9 cellular contexts compared by ENCODE assay signal in the genomic region with DNA sequence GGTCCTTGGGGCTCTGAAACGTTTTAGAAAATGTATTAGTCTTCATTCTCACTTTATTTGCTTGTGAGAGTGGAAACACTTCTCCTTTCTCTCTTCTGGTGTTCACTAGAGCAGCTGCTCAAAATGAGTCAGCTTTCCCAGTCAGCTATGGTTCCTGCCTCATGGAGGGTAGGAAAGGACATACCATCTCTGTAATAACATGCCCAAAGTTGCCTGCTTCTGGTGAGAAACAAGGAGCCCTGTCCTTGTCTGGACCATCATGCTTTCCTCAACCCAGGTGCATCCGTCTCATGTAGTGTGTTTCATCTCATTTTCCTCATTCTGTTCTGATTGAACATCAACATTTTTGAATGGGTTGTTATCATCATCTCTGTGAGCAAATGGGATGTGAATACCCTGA. TPM values are rescaled to one million over a fixed set of nuclear protein-coding genes. Genes with fewer than 3 reads are reported as not detected.
DNase-seq lines count a peak whose midpoint lies in the region; ATAC-seq, FAIRE-seq and TF ChIP-seq lines count a peak whose summit lies in the region.
"Had no signal": no experiment of that assay in that cellular context is flagged by ENCODE, and none has a peak within 500 bp of the region (broad histone marks: within the 10 kb centered on the region; RNA-seq: fewer than 3 reads in every experiment).

No MANE protein-coding gene starts in this region.

- no peaks in the 10 kb centered on the region for H3K9me3 ChIP-seq in ascending aorta
- H3K9me3 ChIP-seq: prostate gland had no signal

- H3K27ac Mint-ChIP-seq in activated CD8-positive, alpha-beta memory T cell treated with anti-CD3 and anti-CD28 coated beads, Interleukin-2, amount 10 ng/mL, durations not matched to agents 7 days and 5 days = no peak overlapping the region

- H3K27ac ChIP-seq in ascending aorta = no peak overlapping the region
- H3K27ac ChIP-seq: prostate gland had no signal

- H3K36me3 ChIP-seq in ascending aorta = no peaks in the 10 kb centered on the region
- H3K36me3 ChIP-seq: prostate gland had no signal

- H3K9me3 Mint-ChIP-seq in activated CD8-positive, alpha-beta memory T cell treated with anti-CD3 and anti-CD28 coated beads, Interleukin-2, amount 10 ng/mL, durations not matched to agents 7 days and 5 days (ENCODE audit: low read depth) = peaks cover 3% of the 10 kb centered on the region

- ATAC-seq in GM21737 (IDR thresholded peaks at IDR 0.05; ENCODE audit: unreplicated experiment) = peak; percentile 64
- ATAC-seq in activated CD8-positive, alpha-beta memory T cell treated with anti-CD3 and anti-CD28 coated beads, Interleukin-2, amount 10 ng/mL, durations not matched to agents 7 days and 5 days = no peak

- no peaks in the 10 kb centered on the region for H3K36me3 Mint-ChIP-seq in activated CD8-positive, alpha-beta memory T cell treated with anti-CD3 and anti-CD28 coated beads, Interleukin-2, amount 10 ng/mL, durations not matched to agents 7 days and 5 days

- no peaks in the 10 kb centered on the region for H3K27me3 ChIP-seq in ascending aorta

- no peak overlapping the region for H3K4me3 Mint-ChIP-seq in activated CD8-positive, alpha-beta memory T cell treated with anti-CD3 and anti-CD28 coated beads, Interleukin-2, amount 10 ng/mL, durations not matched to agents 7 days and 5 days

- H3K4me3 ChIP-seq in fibroblast of pulmonary artery (replicated peaks; ENCODE audit: low read depth, low read length) (no peak overlapping the region), ascending aorta (no peak overlapping the region)
- H3K4me3 ChIP-seq: prostate gland had no signal

- CTCF ChIA-PET in activated CD8-positive, alpha-beta memory T cell treated with anti-CD3 and anti-CD28 coated beads, Interleukin-2, amount 10 ng/mL, durations not matched to agents 7 days and 5 days (lab: Charles Lee) = no interaction called here

- no peak for DNase-seq in GM12891 (ENCODE audit: insufficient read length, low spot score)
- peak; percentile 9 to 13 for DNase-seq in Kasumi-1 (lab: John Stamatoyannopoulos, UW)
- DNase-seq in fibroblast of pulmonary artery (ENCODE audit: low read depth) = peak; percentile 63
- no peak for DNase-seq in NCI-H2227 (lab: John Stamatoyannopoulos, UW; ENCODE audit: unreplicated experiment)
- DNase-seq in activated CD8-positive, alpha-beta memory T cell treated with anti-CD3 and anti-CD28 coated beads, Interleukin-2, amount 10 ng/mL, durations not matched to agents 7 days and 5 days = no peak
- no peak for DNase-seq in ascending aorta (ENCODE audit: low spot score in 2 of 2)
- no peak for DNase-seq in NCI-H1694 treated with DMSO at 0.1 percent for 48 hours (lab: John Stamatoyannopoulos, UW)

- TF ChIP-seq POLR2A in GM12891 (IDR thresholded peaks at IDR 0.05; ENCODE audit: low read depth, low read length) = no peak

- H3K27me3 Mint-ChIP-seq in activated CD8-positive, alpha-beta memory T cell treated with anti-CD3 and anti-CD28 coated beads, Interleukin-2, amount 10 ng/mL, durations not matched to agents 7 days and 5 days = no peaks in the 10 kb centered on the region

- intact Hi-C loops in ascending aorta (cut with DNase I) = no loop called here

- H3K4me1 ChIP-seq in ascending aorta = no peaks in the 10 kb centered on the region
- H3K4me1 ChIP-seq: prostate gland had no signal

- FAIRE-seq in GM12891 (lab: Jason Lieb, UNC) = no peak

- H3K4me1 Mint-ChIP-seq in activated CD8-positive, alpha-beta memory T cell treated with anti-CD3 and anti-CD28 coated beads, Interleukin-2, amount 10 ng/mL, durations not matched to agents 7 days and 5 days = no peaks in the 10 kb centered on the region

- TF ChIP-seq CTCF in fibroblast of pulmonary artery (IDR thresholded peaks at IDR 0.05; ENCODE audit: low read length, missing control alignments) (no peak), ascending aorta (IDR thresholded peaks at IDR 0.05) (no peak)

TF ChIP-seq in GM12891, 5 proteins besides CTCF, POLR2A, EP300 and RAD21:
- TF ChIP-seq SPI1 (IDR thresholded peaks at IDR 0.05; ENCODE audit: low read depth, low read length) (peak; percentile 45; the same call in 1 of the 2 replicates), POU2F2 (IDR thresholded peaks at IDR 0.05; ENCODE audit: low read depth, low read length) (no peak)

RNA-seq across cellular contexts. Expression of a gene that starts 17.1 kb away (rescaled TPM):
- polyA plus RNA-seq in GM12891 (2012; ENCODE audit: low read depth, missing spikeins) = not detected
- not detected for total RNA-seq in activated CD8-positive, alpha-beta memory T cell treated with anti-CD3 and anti-CD28 coated beads, Interleukin-2, amount 10 ng/mL, durations not matched to agents 7 days and 5 days
- total RNA-seq in ascending aorta = not detected
- total RNA-seq: prostate gland had no signal

Comparison
In these comparisons a context has a peak if more than half of its experiments do, and no peak if none do; other contexts are left out.
1. DNase-seq: peak in Kasumi-1 (2 of 2) and fibroblast of pulmonary artery (single experiment); none in GM12891 (single experiment), NCI-H2227 (single experiment), activated CD8-positive, alpha-beta memory T cell treated with anti-CD3 and anti-CD28 coated beads, Interleukin-2, amount 10 ng/mL, durations not matched to agents 7 days and 5 days (single experiment), ascending aorta (0 of 2) and NCI-H1694 treated with DMSO at 0.1 percent for 48 hours (single experiment).